ENCODE assay signal across 1 cellular context in the genomic region with DNA sequence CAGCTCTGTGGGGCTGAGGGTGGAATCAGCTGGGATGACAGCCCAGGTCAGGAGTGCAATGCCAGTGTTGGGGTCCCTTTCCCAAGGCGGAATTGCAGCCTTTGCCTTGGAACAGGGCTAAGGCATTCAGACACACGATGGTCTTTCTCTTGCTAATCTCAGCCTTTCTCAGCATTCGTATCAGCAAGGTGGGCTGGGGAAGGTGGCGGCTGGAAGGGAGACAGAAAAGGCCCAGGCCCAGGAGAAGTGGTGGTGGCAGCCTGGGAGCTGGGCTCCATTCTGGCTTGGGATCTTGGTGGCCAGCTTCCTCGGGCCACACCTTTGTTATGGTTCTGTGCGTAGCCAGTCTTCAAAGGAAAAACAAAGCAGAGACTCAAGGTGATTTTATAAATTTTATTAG.
TF ChIP-seq lines count a peak whose summit lies in the region.

No MANE protein-coding gene starts in this region.

TF ChIP-seq in WTC11, 78 proteins besides CTCF, POLR2A, EP300 and RAD21 (continued from another document):
- TF ChIP-seq, protein P1, sequence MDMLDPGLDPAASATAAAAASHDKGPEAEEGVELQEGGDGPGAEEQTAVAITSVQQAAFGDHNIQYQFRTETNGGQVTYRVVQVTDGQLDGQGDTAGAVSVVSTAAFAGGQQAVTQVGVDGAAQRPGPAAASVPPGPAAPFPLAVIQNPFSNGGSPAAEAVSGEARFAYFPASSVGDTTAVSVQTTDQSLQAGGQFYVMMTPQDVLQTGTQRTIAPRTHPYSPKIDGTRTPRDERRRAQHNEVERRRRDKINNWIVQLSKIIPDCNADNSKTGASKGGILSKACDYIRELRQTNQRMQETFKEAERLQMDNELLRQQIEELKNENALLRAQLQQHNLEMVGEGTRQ (CRISPR knock-in tag; IDR thresholded peaks at IDR 0.05): no peak
- no peak for TF ChIP-seq ATF1 (CRISPR knock-in tag; IDR thresholded peaks at IDR 0.05)
- TF ChIP-seq, protein P2, sequence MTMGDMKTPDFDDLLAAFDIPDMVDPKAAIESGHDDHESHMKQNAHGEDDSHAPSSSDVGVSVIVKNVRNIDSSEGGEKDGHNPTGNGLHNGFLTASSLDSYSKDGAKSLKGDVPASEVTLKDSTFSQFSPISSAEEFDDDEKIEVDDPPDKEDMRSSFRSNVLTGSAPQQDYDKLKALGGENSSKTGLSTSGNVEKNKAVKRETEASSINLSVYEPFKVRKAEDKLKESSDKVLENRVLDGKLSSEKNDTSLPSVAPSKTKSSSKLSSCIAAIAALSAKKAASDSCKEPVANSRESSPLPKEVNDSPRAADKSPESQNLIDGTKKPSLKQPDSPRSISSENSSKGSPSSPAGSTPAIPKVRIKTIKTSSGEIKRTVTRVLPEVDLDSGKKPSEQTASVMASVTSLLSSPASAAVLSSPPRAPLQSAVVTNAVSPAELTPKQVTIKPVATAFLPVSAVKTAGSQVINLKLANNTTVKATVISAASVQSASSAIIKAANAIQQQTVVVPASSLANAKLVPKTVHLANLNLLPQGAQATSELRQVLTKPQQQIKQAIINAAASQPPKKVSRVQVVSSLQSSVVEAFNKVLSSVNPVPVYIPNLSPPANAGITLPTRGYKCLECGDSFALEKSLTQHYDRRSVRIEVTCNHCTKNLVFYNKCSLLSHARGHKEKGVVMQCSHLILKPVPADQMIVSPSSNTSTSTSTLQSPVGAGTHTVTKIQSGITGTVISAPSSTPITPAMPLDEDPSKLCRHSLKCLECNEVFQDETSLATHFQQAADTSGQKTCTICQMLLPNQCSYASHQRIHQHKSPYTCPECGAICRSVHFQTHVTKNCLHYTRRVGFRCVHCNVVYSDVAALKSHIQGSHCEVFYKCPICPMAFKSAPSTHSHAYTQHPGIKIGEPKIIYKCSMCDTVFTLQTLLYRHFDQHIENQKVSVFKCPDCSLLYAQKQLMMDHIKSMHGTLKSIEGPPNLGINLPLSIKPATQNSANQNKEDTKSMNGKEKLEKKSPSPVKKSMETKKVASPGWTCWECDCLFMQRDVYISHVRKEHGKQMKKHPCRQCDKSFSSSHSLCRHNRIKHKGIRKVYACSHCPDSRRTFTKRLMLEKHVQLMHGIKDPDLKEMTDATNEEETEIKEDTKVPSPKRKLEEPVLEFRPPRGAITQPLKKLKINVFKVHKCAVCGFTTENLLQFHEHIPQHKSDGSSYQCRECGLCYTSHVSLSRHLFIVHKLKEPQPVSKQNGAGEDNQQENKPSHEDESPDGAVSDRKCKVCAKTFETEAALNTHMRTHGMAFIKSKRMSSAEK (CRISPR knock-in tag; IDR thresholded peaks at IDR 0.05; ENCODE audit: borderline replicate concordance): no peak
- TF ChIP-seq ESRRA (CRISPR knock-in tag; IDR thresholded peaks at IDR 0.05; ENCODE audit: borderline replicate concordance): no peak
- no peak for TF ChIP-seq NR1H2 (CRISPR knock-in tag; IDR thresholded peaks at IDR 0.05)
- no peak for TF ChIP-seq CREB1 (CRISPR knock-in tag; IDR thresholded peaks at IDR 0.05)
- TF ChIP-seq, protein P3, sequence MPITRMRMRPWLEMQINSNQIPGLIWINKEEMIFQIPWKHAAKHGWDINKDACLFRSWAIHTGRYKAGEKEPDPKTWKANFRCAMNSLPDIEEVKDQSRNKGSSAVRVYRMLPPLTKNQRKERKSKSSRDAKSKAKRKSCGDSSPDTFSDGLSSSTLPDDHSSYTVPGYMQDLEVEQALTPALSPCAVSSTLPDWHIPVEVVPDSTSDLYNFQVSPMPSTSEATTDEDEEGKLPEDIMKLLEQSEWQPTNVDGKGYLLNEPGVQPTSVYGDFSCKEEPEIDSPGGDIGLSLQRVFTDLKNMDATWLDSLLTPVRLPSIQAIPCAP (CRISPR knock-in tag; IDR thresholded peaks at IDR 0.05): no peak
- TF ChIP-seq RELA (CRISPR knock-in tag; IDR thresholded peaks at IDR 0.05; ENCODE audit: borderline replicate concordance): no peak
